In the genomic region with DNA sequence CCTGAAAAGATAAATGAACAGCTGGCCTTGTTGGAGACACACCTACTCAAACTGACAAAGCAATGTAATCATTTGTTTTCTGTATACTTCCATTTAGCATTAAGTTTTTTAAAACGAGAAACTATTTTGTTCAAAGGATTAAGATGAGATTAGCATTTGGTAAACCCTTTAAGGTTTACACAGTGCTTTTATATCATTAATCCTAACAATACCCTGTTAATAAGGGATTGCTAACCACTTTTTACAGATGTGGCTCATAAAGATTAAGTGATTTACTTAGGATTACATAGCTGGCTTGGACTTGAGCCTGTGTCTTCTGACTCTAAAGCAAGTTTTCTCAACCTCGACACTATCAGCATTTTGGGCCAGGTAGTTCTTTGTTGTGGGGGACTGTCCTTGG, we compare ENCODE assay signal across 20 cellular contexts.
"Had no signal": no experiment of that assay in that cellular context is flagged by ENCODE, and none has a peak within 500 bp of the region (broad histone marks: within the 10 kb centered on the region; RNA-seq: fewer than 3 reads in every experiment).

No MANE protein-coding gene starts in this region.

- H3K4me1 ChIP-seq: foreskin keratinocyte, gastroesophageal sphincter, heart left ventricle, pancreas, right atrium auricular region, stomach, thyroid gland had no signal

- H3K79me2 ChIP-seq: hepatocyte had no signal

- H3K4me2 ChIP-seq: hepatocyte had no signal

- ATAC-seq: effector memory CD8-positive, alpha-beta T cell; foreskin keratinocyte; gastroesophageal sphincter; heart left ventricle; left lobe of liver; natural killer cell; pancreas; sciatic nerve; stimulated activated effector memory CD8-positive, alpha-beta T cell treated with anti-CD3 and anti-CD28 coated beads, Interleukin-12 subunit alpha, Interleukin-12 subunit beta, amount 100 ng/mL, for 72 hours had no signal

- H3K36me3 ChIP-seq: gastroesophageal sphincter, heart left ventricle, neutrophil, pancreas, right atrium auricular region, stomach, thyroid gland had no signal

- H3K27me3 ChIP-seq: gastroesophageal sphincter, heart left ventricle, hepatocyte, neutrophil, pancreas, right atrium auricular region, stomach, thyroid gland had no signal

- H2AFZ ChIP-seq: hepatocyte had no signal

- DNase-seq: cortex of kidney; effector memory CD8-positive, alpha-beta T cell; foreskin keratinocyte; heart left ventricle; kidney; natural killer cell; pancreas; stimulated activated CD4-positive, alpha-beta T cell treated with anti-CD3 and anti-CD28 coated beads, Interleukin-2, amount 100 ng/mL, for 24 hours; stimulated activated CD4-positive, alpha-beta T cell treated with anti-CD3 and anti-CD28 coated beads, Interleukin-4, amount 100 ng/mL, for 24 hours; stimulated activated naive CD4-positive, alpha-beta T cell treated with Interleukin-2 at 50 U/mL for 16 hours; stomach; thyroid gland had no signal

- H3K9me3 ChIP-seq: gastroesophageal sphincter, heart left ventricle, neutrophil, pancreas, right atrium auricular region, stomach, thyroid gland had no signal

- H3K4me3 ChIP-seq: gastroesophageal sphincter, heart left ventricle, hepatocyte, lung, pancreas, right atrium auricular region, stomach, thyroid gland had no signal

- H3K27ac ChIP-seq: foreskin keratinocyte, gastroesophageal sphincter, heart left ventricle, hepatocyte, neutrophil, pancreas, right atrium auricular region, stomach, thyroid gland had no signal
